In the genomic region with DNA sequence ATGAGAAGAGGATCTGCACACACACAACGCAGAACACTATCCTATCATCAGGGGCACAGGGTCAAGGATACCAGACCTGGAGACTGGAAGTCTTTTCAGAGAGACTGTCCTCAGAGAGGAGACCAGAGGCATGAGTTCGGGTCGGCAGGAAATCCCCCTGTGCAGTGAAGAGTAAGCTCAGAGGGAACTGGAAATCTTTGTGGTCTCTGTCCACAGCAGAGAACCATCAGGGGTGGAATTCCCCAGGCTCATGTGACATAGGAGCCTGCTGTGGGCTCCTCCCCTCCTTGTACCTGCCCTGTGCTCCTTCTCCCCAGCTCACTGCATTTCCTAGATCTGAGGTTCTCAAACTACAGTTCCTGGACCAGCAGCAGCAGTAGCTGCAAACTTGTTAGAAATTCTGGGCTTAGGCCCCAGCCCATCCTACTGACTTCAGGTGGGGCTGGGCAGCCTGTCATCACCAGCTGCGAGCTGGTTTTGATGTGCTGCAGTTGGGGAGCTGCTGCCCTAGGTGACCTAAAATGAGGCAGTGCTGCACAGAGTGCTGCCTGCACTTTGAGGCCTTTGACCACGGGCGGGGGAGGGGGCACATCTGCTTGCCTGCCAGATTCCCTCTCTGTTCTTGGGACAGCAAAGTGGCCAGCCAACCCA, we compare ENCODE assay signal across 1 cellular context.
TF ChIP-seq lines count a peak whose summit lies in the region.

No MANE protein-coding gene starts in this region.

TF ChIP-seq in K562, 482 proteins besides CTCF, POLR2A, EP300 and RAD21 (continued from another document):
- no peak for TF ChIP-seq ATF4 (CRISPR knock-in tag; IDR thresholded peaks at IDR 0.05)
